24 cellular contexts compared by ENCODE assay signal in genomic region chr19:21462540-21462939, GRCh38. TPM values are rescaled to one million over a fixed set of nuclear protein-coding genes. Genes with fewer than 3 reads are reported as not detected.
DNase-seq lines count a peak whose midpoint lies in the region; ATAC-seq and TF ChIP-seq lines count a peak whose summit lies in the region.
"Had no signal": no experiment of that assay in that cellular context is flagged by ENCODE, and none has a peak within 500 bp of the region (broad histone marks: within the 10 kb centered on the region; RNA-seq: fewer than 3 reads in every experiment).

No MANE protein-coding gene starts in this region.

- no peak for DNase-seq in cardiac muscle cell (ENCODE audit: low read depth in 1 of 2, low spot score in 1 of 2)
- no peak for DNase-seq in right cardiac atrium
- DNase-seq in RKO (ENCODE audit: low spot score) = no peak
- DNase-seq in right atrium auricular region (ENCODE audit: low spot score) = no peak
- no peak for DNase-seq in colonic mucosa
- DNase-seq: activated CD4-positive, alpha-beta T cell treated with anti-CD3 and anti-CD28 coated beads, Interleukin-2, amount 10 ng/mL, durations not matched to agents 7 days and 5 days; activated naive CD8-positive, alpha-beta T cell treated with anti-CD3 and anti-CD28 coated beads, Interleukin-2, amount 10 ng/mL, durations not matched to agents 7 days and 5 days; AML-193; cerebellar nuclear complex; GM23248; heart left ventricle; NCI-H1092; NCI-H187 treated with DMSO at 0.1 percent for 48 hours; NCI-H69; posterior cingulate gyrus; stomach had no signal

- H3K4me3 Mint-ChIP-seq in nephron = peak overlapping the region; percentile 11 to 79 (median 57)

- no peak for ATAC-seq in right cardiac atrium
- ATAC-seq in GM18907 (IDR thresholded peaks at IDR 0.05; ENCODE audit: unreplicated experiment) = no peak

- intact Hi-C loops in right cardiac atrium (cut with DNase I) = no loop called here
- intact Hi-C loops in colonic mucosa (cut with DNase I) = no loop called here

- peaks cover 39% of the 10 kb centered on the region for H3K36me3 Mint-ChIP-seq in nephron (ENCODE audit: low read depth)

- H3K27me3 ChIP-seq in cardiac muscle cell = no peaks in the 10 kb centered on the region
- H3K27me3 ChIP-seq in right cardiac atrium (ENCODE audit: control insufficient read depth, insufficient read depth) = no peaks in the 10 kb centered on the region
- no peaks in the 10 kb centered on the region for H3K27me3 ChIP-seq in ectodermal cell (ENCODE audit: control insufficient read depth, insufficient read depth, low read length, poor library complexity, severe bottlenecking)
- no peaks in the 10 kb centered on the region for H3K27me3 ChIP-seq in right atrium auricular region
- H3K27me3 ChIP-seq in colonic mucosa = no peaks in the 10 kb centered on the region
- H3K27me3 ChIP-seq: tibial nerve had no signal

- H3K4me3 ChIP-seq in cardiac muscle cell = peak overlapping the region; percentile 66
- H3K4me3 ChIP-seq in right cardiac atrium (ENCODE audit: low read length) = no peak overlapping the region
- H3K4me3 ChIP-seq in ectodermal cell (ENCODE audit: insufficient read depth, low read depth, low read length) = peak overlapping the region; percentile 93
- H3K4me3 ChIP-seq in right atrium auricular region = no peak overlapping the region
- H3K4me3 ChIP-seq in colonic mucosa = no peak overlapping the region
- H3K4me3 ChIP-seq: GM23248, SK-N-MC, tibial nerve had no signal

- no peaks in the 10 kb centered on the region for H3K9me3 ChIP-seq in cardiac muscle cell (ENCODE audit: low read depth)
- peaks cover 7% of the 10 kb centered on the region for H3K9me3 ChIP-seq in right cardiac atrium (ENCODE audit: control insufficient read depth, low read length)
- peaks cover 3% of the 10 kb centered on the region for H3K9me3 ChIP-seq in ectodermal cell (ENCODE audit: control insufficient read depth, low read length)
- no peaks in the 10 kb centered on the region for H3K9me3 ChIP-seq in right atrium auricular region
- no peaks in the 10 kb centered on the region for H3K9me3 ChIP-seq in colonic mucosa

- H3K4me1 Mint-ChIP-seq in nephron = peaks cover 5% of the 10 kb centered on the region

- H3K36me3 ChIP-seq in cardiac muscle cell = no peaks in the 10 kb centered on the region
- peaks cover 9% of the 10 kb centered on the region for H3K36me3 ChIP-seq in ectodermal cell (ENCODE audit: control insufficient read depth, insufficient read depth, low read length)
- H3K36me3 ChIP-seq in right atrium auricular region = no peaks in the 10 kb centered on the region
- no peaks in the 10 kb centered on the region for H3K36me3 ChIP-seq in colonic mucosa
- H3K36me3 ChIP-seq: heart left ventricle, stomach, tibial nerve had no signal

- TF ChIP-seq CTCF in cardiac muscle cell (IDR thresholded peaks at IDR 0.05; ENCODE audit: low read depth, low read length) (no peak), nephron (IDR thresholded peaks at IDR 0.05; ENCODE audit: unreplicated experiment in 3 of 3) (no peak), right atrium auricular region (IDR thresholded peaks at IDR 0.05) (no peak), colonic mucosa (IDR thresholded peaks at IDR 0.05) (no peak)

- no peak overlapping the region for H3K9ac ChIP-seq in colonic mucosa (ENCODE audit: low read depth in 2 of 2, low read length in 2 of 2)
- H3K9ac ChIP-seq: GM23248 had no signal

- 96% methylated on average over 16 of the region's 16 CpGs for WGBS in right cardiac atrium
- WGBS in ectodermal cell, 2 experiments = 87 to 89% methylated on average over 16 of the region's 16 CpGs

- peaks cover 22% of the 10 kb centered on the region for H3K9me3 Mint-ChIP-seq in nephron

- no peak overlapping the region for H3K27ac ChIP-seq in cardiac muscle cell
- no peak overlapping the region for H3K27ac ChIP-seq in right cardiac atrium (ENCODE audit: low read length)
- H3K27ac ChIP-seq in ectodermal cell (ENCODE audit: insufficient read depth, low read depth, low read length, poor library complexity, severe bottlenecking) = no peak overlapping the region
- H3K27ac ChIP-seq in right atrium auricular region = no peak overlapping the region
- H3K27ac ChIP-seq in colonic mucosa = no peak overlapping the region
- H3K27ac ChIP-seq: epithelial cell of prostate, GM23248, heart left ventricle, SK-N-MC, stomach, tibial nerve had no signal

- H3K27ac Mint-ChIP-seq in nephron = no peak overlapping the region
- H3K27ac Mint-ChIP-seq: activated CD4-positive, alpha-beta T cell treated with anti-CD3 and anti-CD28 coated beads, Interleukin-2, amount 10 ng/mL, durations not matched to agents 7 days and 5 days; natural killer cell treated with Interleukin-12 subunit alpha and Interleukin-12 subunit beta and Interleukin-15 and Interleukin-18, amount 100 ng/mL, for 72 hours; T-helper 2 cell treated with Interferon-gamma antibody and Interleukin-4, amounts not matched to agents 5 μg/mL and 100 μg/mL, for 36 hours had no signal

- H3K27me3 Mint-ChIP-seq in nephron (ENCODE audit: low read depth) = no peaks in the 10 kb centered on the region

- no peaks in the 10 kb centered on the region for H3K4me1 ChIP-seq in cardiac muscle cell (ENCODE audit: low read depth)
- H3K4me1 ChIP-seq in right cardiac atrium (ENCODE audit: control insufficient read depth, insufficient read depth, low read length) = no peaks in the 10 kb centered on the region
- H3K4me1 ChIP-seq in ectodermal cell (ENCODE audit: control insufficient read depth, insufficient read depth, low read length) = no peaks in the 10 kb centered on the region
- H3K4me1 ChIP-seq in right atrium auricular region = no peaks in the 10 kb centered on the region
- H3K4me1 ChIP-seq in colonic mucosa = no peaks in the 10 kb centered on the region
- H3K4me1 ChIP-seq: tibial nerve had no signal

RNA-seq across cellular contexts. Expression of gene ZNF429, which starts 42.9 kb away (rescaled TPM):
- total RNA-seq in cardiac muscle cell (27.2 and 30.3 TPM in 2 replicates), right cardiac atrium (10 to 100 TPM in 2 of 4 donors, 1 to 10 TPM in 2; 8.5 to 12.0 (median 10.4) TPM), right atrium auricular region (1 to 10 TPM; 7.2 to 9.8 TPM), colonic mucosa (10 to 100 TPM; 10.5 to 15.1 TPM)
- polyA plus RNA-seq in cardiac muscle cell (53.9 and 54.0 TPM in 2 replicates), right cardiac atrium (8.5 TPM)
- 14.8 TPM for polyA plus RNA-seq in ectodermal cell (2013, experiment 1 of 4)
- 18.7 TPM for polyA plus RNA-seq in ectodermal cell (2013, experiment 2 of 4)
- 13.0 TPM for polyA plus RNA-seq in ectodermal cell (2013, experiment 3 of 4)
- 12.3 TPM for polyA plus RNA-seq in ectodermal cell (2013, experiment 4 of 4)

Comparison
In these comparisons a context has a peak if more than half of its experiments do, and no peak if none do; other contexts are left out.
1. H3K4me3 ChIP-seq: peak in cardiac muscle cell (single experiment) and ectodermal cell (single experiment); none in right cardiac atrium (single experiment), right atrium auricular region (0 of 2) and colonic mucosa (single experiment).